Comparison of ENCODE assay signal across 9 cellular contexts in genomic region chr12:64082866-64083268, GRCh38.
DNase-seq lines count a peak whose midpoint lies in the region; ATAC-seq and TF ChIP-seq lines count a peak whose summit lies in the region.
"Had no signal": no experiment of that assay in that cellular context is flagged by ENCODE, and none has a peak within 500 bp of the region (broad histone marks: within the 10 kb centered on the region; RNA-seq: fewer than 3 reads in every experiment).

No MANE protein-coding gene starts in this region.

- H3K36me3 Mint-ChIP-seq in mesothelial cell of epicardium: no peaks in the 10 kb centered on the region

- TF ChIP-seq EP300 in upper lobe of left lung (IDR thresholded peaks at IDR 0.05): no peak

- 77 to 91% methylated on average over 1 of the region's 1 CpG for WGBS in upper lobe of left lung, 2 donors

- peaks cover 48% of the 10 kb centered on the region for H3K4me1 Mint-ChIP-seq in mesothelial cell of epicardium

- intact Hi-C loops in breast epithelium (cut with DNase I; ENCODE audit: low total_unique reads): no loop called here

- no peaks in the 10 kb centered on the region for H3K27me3 Mint-ChIP-seq in mesothelial cell of epicardium (ENCODE audit: low read depth)

- H3K27me3 ChIP-seq in breast epithelium (no peaks in the 10 kb centered on the region), upper lobe of left lung (no peaks in the 10 kb centered on the region)

- H3K27ac ChIP-seq in breast epithelium (peak overlapping the region; percentile 70 to 75), upper lobe of left lung (peak overlapping the region; percentile 40 to 65 (median 55))

- peak overlapping the region in 1 of 3 donors; percentile 19 for H3K4me3 ChIP-seq in breast epithelium
- no peak overlapping the region for H3K4me3 ChIP-seq in upper lobe of left lung

- peak overlapping the region; percentile 9 for H3K4me3 Mint-ChIP-seq in mesothelial cell of epicardium
- H3K4me3 Mint-ChIP-seq: neural crest cell had no signal

- H3K36me3 ChIP-seq in breast epithelium (no peaks in the 10 kb centered on the region), upper lobe of left lung (peaks cover 0 to 11% (median 0%) of the 10 kb centered on the region in 4 donors)

- H3K4me1 ChIP-seq in breast epithelium (no peaks in the 10 kb centered on the region), upper lobe of left lung (peaks cover 18 to 30% (median 28%) of the 10 kb centered on the region in 4 donors)

- TF ChIP-seq POLR2A in breast epithelium (IDR thresholded peaks at IDR 0.05): no peak
- no peak for TF ChIP-seq POLR2A in upper lobe of left lung (IDR thresholded peaks at IDR 0.05)

- TF ChIP-seq CTCF in breast epithelium (IDR thresholded peaks at IDR 0.05): no peak
- TF ChIP-seq CTCF in mesothelial cell of epicardium (IDR thresholded peaks at IDR 0.05; ENCODE audit: unreplicated experiment): no peak
- no peak for TF ChIP-seq CTCF in upper lobe of left lung (IDR thresholded peaks at IDR 0.05)

- peak; percentile 31 for DNase-seq in NCI-H1092 treated with DMSO at 0.1 percent for 48 hours (lab: John Stamatoyannopoulos, UW)
- no peak for DNase-seq in NCI-H1092 (lab: John Stamatoyannopoulos, UW)
- no peak for DNase-seq in breast epithelium (ENCODE audit: low spot score in 2 of 2)
- DNase-seq in mesothelial cell of epicardium (ENCODE audit: low spot score in 2 of 2, unreplicated experiment in 2 of 2): no peak
- no peak for DNase-seq in upper lobe of left lung
- DNase-seq in HUDEP-2 (lab: John Stamatoyannopoulos, UW; ENCODE audit: unreplicated experiment in 76 of 76): no peak
- DNase-seq in NCI-H2107 (lab: John Stamatoyannopoulos, UW): no peak
- DNase-seq in iPS-NIHi7 (ENCODE audit: extremely low spot score): no peak

- ATAC-seq in upper lobe of left lung (ENCODE audit: low FRiP score in 2 of 2): peak; percentile 6 to 34

- H3K9me3 ChIP-seq in breast epithelium (no peaks in the 10 kb centered on the region), upper lobe of left lung (no peaks in the 10 kb centered on the region)

- H3K9me3 Mint-ChIP-seq in mesothelial cell of epicardium: no peaks in the 10 kb centered on the region
- H3K9me3 Mint-ChIP-seq: neural crest cell had no signal

- H3K27ac Mint-ChIP-seq in mesothelial cell of epicardium: peak overlapping the region; percentile 91
